In the genomic region with DNA sequence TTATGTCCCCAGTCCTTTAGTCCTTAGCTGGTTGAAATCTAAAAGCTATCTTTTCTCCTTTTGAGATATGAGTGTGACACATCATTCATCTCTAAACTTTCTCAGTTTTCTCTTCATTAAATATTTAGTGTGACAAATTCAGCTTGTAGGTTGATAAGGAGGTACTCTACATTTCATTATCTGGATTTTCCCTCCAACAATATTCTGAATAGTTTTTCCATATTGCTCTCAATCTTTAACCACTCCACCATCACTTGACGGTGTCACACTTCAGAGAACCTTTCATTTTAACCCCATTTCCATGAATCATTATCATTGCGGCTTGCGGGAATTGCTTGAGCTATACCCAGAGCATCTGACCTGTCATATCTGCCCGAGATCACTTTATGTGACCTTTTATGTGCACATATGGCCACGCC, we compare ENCODE assay signal across 9 cellular contexts. TPM values are rescaled to one million over a fixed set of nuclear protein-coding genes. Genes with fewer than 3 reads are reported as not detected.
DNase-seq lines count a peak whose midpoint lies in the region; ATAC-seq and TF ChIP-seq lines count a peak whose summit lies in the region.
"Had no signal": no experiment of that assay in that cellular context is flagged by ENCODE, and none has a peak within 500 bp of the region (broad histone marks: within the 10 kb centered on the region; RNA-seq: fewer than 3 reads in every experiment).

No MANE protein-coding gene starts in this region.

- H3K4me2 ChIP-seq in mammary epithelial cell (ENCODE audit: insufficient read depth, low read depth, low read length), result peak overlapping the region; percentile 38

- H3K27ac ChIP-seq in mammary epithelial cell (ENCODE audit: insufficient read depth, low read depth, low read length) (peak overlapping the region; percentile 63), suprapubic skin (peak overlapping the region; percentile 42), Peyer's patch (peak overlapping the region in 2 of 4 donors; percentile 8 to 52)
- H3K27ac ChIP-seq: SK-N-MC had no signal

- 73% methylated on average over 5 of the region's 5 CpGs for WGBS in mammary epithelial cell (ENCODE audit: low coverage, missing lambda C conversion rate)
- whole genome bisulfite sequencing in suprapubic skin, result 91% methylated on average over 5 of the region's 5 CpGs

- no peak overlapping the region for H3K9ac ChIP-seq in mammary epithelial cell (ENCODE audit: insufficient read depth, low read length)

- peak; percentile 55 for ATAC-seq in HG03565 (IDR thresholded peaks at IDR 0.05; ENCODE audit: unreplicated experiment)

- TF ChIP-seq CTCF in mammary epithelial cell (conservative IDR thresholded peaks at IDR 0.05 in 1 of 2, IDR thresholded peaks at IDR 0.05 in 1 of 2; ENCODE audit: extremely low read depth in 1 of 2, insufficient read depth in 1 of 2, low read depth in 1 of 2, low read length in 2 of 2), result no peak
- no peak for TF ChIP-seq CTCF in suprapubic skin (IDR thresholded peaks at IDR 0.05)
- no peak for TF ChIP-seq CTCF in Peyer's patch (IDR thresholded peaks at IDR 0.05)

- DNase-seq in activated naive CD4-positive, alpha-beta T cell treated with anti-CD3 and anti-CD28 coated beads for 36 hours, result peak; percentile 87
- DNase-seq in activated naive CD4-positive, alpha-beta T cell (lab: John Stamatoyannopoulos, UW), result no peak
- DNase-seq in mammary epithelial cell, result no peak
- DNase-seq in suprapubic skin (ENCODE audit: low spot score in 2 of 2), result no peak
- DNase-seq in Peyer's patch, result no peak
- DNase-seq in kidney tubule cell (ENCODE audit: low spot score), result no peak
- no peak for DNase-seq in NCI-H2107 treated with DMSO at 0.1 percent for 48 hours (lab: John Stamatoyannopoulos, UW; ENCODE audit: unreplicated experiment)

- peaks cover 11% of the 10 kb centered on the region for H3K9me3 Mint-ChIP-seq in activated naive CD4-positive, alpha-beta T cell treated with anti-CD3 and anti-CD28 coated beads for 36 hours

- no TSS peak for BruUV-seq in mammary epithelial cell (replicated peaks; lab: Mats Ljungman, UMichigan)

- TF ChIP-seq POLR2A in suprapubic skin (IDR thresholded peaks at IDR 0.05) (no peak), Peyer's patch (IDR thresholded peaks at IDR 0.05) (no peak)

- H3K27me3 Mint-ChIP-seq in activated naive CD4-positive, alpha-beta T cell treated with anti-CD3 and anti-CD28 coated beads for 36 hours (ENCODE audit: low read depth), result peaks cover 4% of the 10 kb centered on the region

- H3K4me1 ChIP-seq in mammary epithelial cell (ENCODE audit: insufficient read depth, low read length) (peaks cover 25% of the 10 kb centered on the region), suprapubic skin (peaks cover 4% of the 10 kb centered on the region), Peyer's patch (peaks cover 0 to 4% (median 0%) of the 10 kb centered on the region in 4 donors)

- no peak overlapping the region for H3K4me3 ChIP-seq in mammary epithelial cell (replicated peaks in 1 of 3; ENCODE audit: insufficient read depth in 1 of 3, low read depth in 2 of 3, low read length in 3 of 3)
- H3K4me3 ChIP-seq in suprapubic skin, result no peak overlapping the region
- H3K4me3 ChIP-seq in Peyer's patch, result no peak overlapping the region
- H3K4me3 ChIP-seq: SK-N-MC had no signal

- H3K36me3 Mint-ChIP-seq in activated naive CD4-positive, alpha-beta T cell treated with anti-CD3 and anti-CD28 coated beads for 36 hours (ENCODE audit: low read depth), result peaks cover 5% of the 10 kb centered on the region

- no peaks in the 10 kb centered on the region for H4K20me1 ChIP-seq in mammary epithelial cell (ENCODE audit: insufficient read depth, low read length)

- no peak for TF ChIP-seq EP300 in suprapubic skin (IDR thresholded peaks at IDR 0.05)

- no peaks in the 10 kb centered on the region for H3K79me2 ChIP-seq in mammary epithelial cell (ENCODE audit: insufficient read depth, low read length)

- H2AFZ ChIP-seq in mammary epithelial cell (ENCODE audit: low read depth, low read length), result no peak overlapping the region

- intact Hi-C loops in activated naive CD4-positive, alpha-beta T cell treated with anti-CD3 and anti-CD28 coated beads for 36 hours (cut with micrococcal nuclease), result loop anchor here (1.0 to 10.0 kb wide), 16 partner anchors 11 to 1880 kb away; partner anchors contain the start of genes CEP152, COPS2, DUT and EID1
- intact Hi-C loops in mammary epithelial cell (cut with micrococcal nuclease), result no loop called here

- H3K4me3 Mint-ChIP-seq in activated naive CD4-positive, alpha-beta T cell treated with anti-CD3 and anti-CD28 coated beads for 36 hours, result peak overlapping the region; percentile 12

- H3K4me1 Mint-ChIP-seq in activated naive CD4-positive, alpha-beta T cell treated with anti-CD3 and anti-CD28 coated beads for 36 hours (ENCODE audit: low read depth), result peaks cover 54% of the 10 kb centered on the region

- CTCF ChIA-PET in activated naive CD4-positive, alpha-beta T cell treated with anti-CD3 and anti-CD28 coated beads for 36 hours (lab: Charles Lee), result interaction anchor here (0.9 to 2.5 kb wide), 2 partner anchors 10 to 25 kb away, joined by 4 to 10 read pairs; no protein-coding TSS in a partner anchor
- CTCF ChIA-PET in mammary epithelial cell (lab: Charles Lee; ENCODE audit: low non-redundant PET), result no interaction called here

- H3K27ac Mint-ChIP-seq in activated naive CD4-positive, alpha-beta T cell treated with anti-CD3 and anti-CD28 coated beads for 36 hours, result peak overlapping the region; percentile 92

- no peaks in the 10 kb centered on the region for H3K36me3 ChIP-seq in mammary epithelial cell (ENCODE audit: insufficient read depth, low read length)
- H3K36me3 ChIP-seq in suprapubic skin, result no peaks in the 10 kb centered on the region
- H3K36me3 ChIP-seq in Peyer's patch, result no peaks in the 10 kb centered on the region

- H3K27me3 ChIP-seq in mammary epithelial cell (ENCODE audit: insufficient read depth, low read length) (no peaks in the 10 kb centered on the region), suprapubic skin (no peaks in the 10 kb centered on the region), Peyer's patch (no peaks in the 10 kb centered on the region)

- dilution Hi-C loops in mammary epithelial cell (cut with HindIII; ENCODE audit: low sequenced_read_pairs), result no loop called here

- H3K9me3 ChIP-seq in mammary epithelial cell (replicated peaks; ENCODE audit: insufficient read depth, low read length), result no peaks in the 10 kb centered on the region
- H3K9me3 ChIP-seq in suprapubic skin, result no peaks in the 10 kb centered on the region
- H3K9me3 ChIP-seq in Peyer's patch, result no peaks in the 10 kb centered on the region

- in situ Hi-C loops in mammary epithelial cell (cut with MboI; ENCODE audit: low sequenced_read_pairs in 2 of 2), result loop anchor here in 1 of 2 donors (25.0 kb wide), 1 partner anchor 1273 kb away; no protein-coding TSS in a partner anchor

RNA-seq across cellular contexts. Expression of gene ATP8B4, which starts 16.1 kb away (rescaled TPM):
- 1 to 10 TPM; 2.0 to 2.9 TPM for total RNA-seq in activated naive CD4-positive, alpha-beta T cell treated with anti-CD3 and anti-CD28 coated beads for 36 hours
- total RNA-seq in mammary epithelial cell, result 1 to 10 TPM in 1 of 2 donors, not detected in 1; 2.2 TPM
- polyA plus RNA-seq in mammary epithelial cell, result not detected
- not detected for polyA minus RNA-seq in mammary epithelial cell
- 1 to 10 TPM; 2.2 to 9.5 (median 3.0) TPM for total RNA-seq in suprapubic skin
- total RNA-seq in Peyer's patch, result 10 to 100 TPM in 2 of 4 donors, 1 to 10 TPM in 2; 1.4 to 13.2 (median 8.7) TPM

RNA-seq across cellular contexts. Expression of gene SLC27A2, which starts 46.9 kb away (rescaled TPM):
- total RNA-seq in activated naive CD4-positive, alpha-beta T cell treated with anti-CD3 and anti-CD28 coated beads for 36 hours, result 10 to 100 TPM; 25.2 TPM
- 10 to 100 TPM in 1 of 2 donors, under 1 TPM in 1; 0.31 to 19.7 TPM for total RNA-seq in mammary epithelial cell
- 0.42 TPM for polyA plus RNA-seq in mammary epithelial cell
- polyA minus RNA-seq in mammary epithelial cell, result 4.1 TPM
- 10 to 100 TPM in 1 of 4 donors, 1 to 10 TPM in 2, under 1 TPM in 1; 0.72 to 10.2 (median 5.9) TPM for total RNA-seq in suprapubic skin
- 10 to 100 TPM in 3 of 4 donors, 1 to 10 TPM in 1; 8.3 to 47.9 (median 32.3) TPM for total RNA-seq in Peyer's patch
